Comparison of ENCODE assay signal across 21 cellular contexts in the genomic region with DNA sequence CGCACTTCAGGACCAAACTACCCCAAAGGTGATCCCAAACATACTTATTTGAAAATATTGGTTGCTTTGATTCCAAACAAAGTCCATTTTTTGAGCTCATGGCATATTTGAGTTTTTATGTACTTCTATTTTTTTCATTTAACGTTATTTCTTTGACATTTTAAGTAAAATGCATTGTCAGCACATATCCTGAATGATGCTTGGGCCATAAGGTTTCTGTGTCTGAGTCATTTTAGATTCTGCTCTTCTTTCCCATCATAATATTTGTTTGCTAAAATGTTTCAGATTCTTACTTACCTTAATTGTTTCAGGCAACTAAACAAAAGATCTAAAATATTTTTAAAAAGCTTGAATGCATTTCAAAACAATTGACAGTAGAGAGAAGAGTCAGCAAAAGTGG.
DNase-seq lines count a peak whose midpoint lies in the region; ATAC-seq, FAIRE-seq and TF ChIP-seq lines count a peak whose summit lies in the region.
"Had no signal": no experiment of that assay in that cellular context is flagged by ENCODE, and none has a peak within 500 bp of the region (broad histone marks: within the 10 kb centered on the region; RNA-seq: fewer than 3 reads in every experiment).

No MANE protein-coding gene starts in this region.

- no peak for TF ChIP-seq POLR2A in HepG2 (IDR thresholded peaks at IDR 0.05; ENCODE audit: insufficient read depth in 1 of 2, low read depth in 2 of 2, low read length in 2 of 2)
- TF ChIP-seq POLR2A in right lobe of liver (IDR thresholded peaks at IDR 0.05) = no peak
- no peak for TF ChIP-seq POLR2A in K562 (conservative IDR thresholded peaks at IDR 0.05)

- H3K4me2 ChIP-seq in HepG2 (ENCODE audit: low read depth, low read length) (no peak overlapping the region), K562 (ENCODE audit: insufficient read depth, low read length) (no peak overlapping the region)
- H3K4me2 ChIP-seq: BLaER1 had no signal

- TF ChIP-seq EP300 in HepG2 (IDR thresholded peaks at IDR 0.05; ENCODE audit: low read depth in 2 of 2, low read length in 2 of 2) = no peak
- no peak for TF ChIP-seq EP300 in HepG2 (CRISPR knock-in tag; IDR thresholded peaks at IDR 0.05; ENCODE audit: borderline replicate concordance)
- TF ChIP-seq EP300 in K562 (IDR thresholded peaks at IDR 0.05; ENCODE audit: low read length) = no peak

- H3K79me2 ChIP-seq in HepG2 (ENCODE audit: insufficient read depth, low read length) (no peaks in the 10 kb centered on the region), K562 (ENCODE audit: control insufficient read depth, insufficient read depth, low read length) (no peaks in the 10 kb centered on the region)

- H3K27me3 ChIP-seq in HepG2 (ENCODE audit: control insufficient read depth in 1 of 2, insufficient read depth in 2 of 2, low read length in 2 of 2) = no peaks in the 10 kb centered on the region
- H3K27me3 ChIP-seq in right lobe of liver = no peaks in the 10 kb centered on the region
- H3K27me3 ChIP-seq in K562 (ENCODE audit: control insufficient read depth in 2 of 2, insufficient read depth in 2 of 2, low read length in 2 of 2) = no peaks in the 10 kb centered on the region
- H3K27me3 ChIP-seq: BE2C, BLaER1 had no signal

- CTCF ChIA-PET in HepG2 (lab: Yijun Ruan, JAX; ENCODE audit: low intra/inter-chr PET ratio, low total read pairs) = no interaction called here
- CTCF ChIA-PET in K562 (lab: Yijun Ruan, JAX; ENCODE audit: low intra/inter-chr PET ratio) = no interaction called here
- CTCF ChIA-PET in activated CD4-positive, alpha-beta T cell treated with anti-CD3 and anti-CD28 coated beads, Interleukin-2, amount 10 ng/mL, durations not matched to agents 7 days and 5 days (lab: Charles Lee) = no interaction called here

- H3K27ac ChIP-seq in HepG2 (ENCODE audit: extremely low read length, insufficient read depth, low read length) (no peak overlapping the region), right lobe of liver (no peak overlapping the region), K562 (ENCODE audit: extremely low read depth, low read depth, low read length) (peak overlapping the region; percentile 64; the same call in 2 of the 3 replicates)
- H3K27ac ChIP-seq: 22Rv1, BLaER1 had no signal

- POLR2A ChIA-PET in HepG2 (lab: Yijun Ruan, JAX) = no interaction called here
- POLR2A ChIA-PET in K562 (lab: Yijun Ruan, JAX) = interaction anchor here (0.7 to 1.2 kb wide), 4 partner anchors 9 to 26 kb away, joined by 3 to 4 read pairs (median 3); no protein-coding TSS in a partner anchor
- POLR2A ChIA-PET in activated CD4-positive, alpha-beta T cell treated with anti-CD3 and anti-CD28 coated beads, Interleukin-2, amount 10 ng/mL, durations not matched to agents 7 days and 5 days (lab: Charles Lee) = no interaction called here

- H3K36me3 ChIP-seq in HepG2 (replicated peaks in 1 of 2; ENCODE audit: control insufficient read depth in 1 of 2, insufficient read depth in 2 of 2, low read length in 2 of 2) (no peaks in the 10 kb centered on the region), right lobe of liver (no peaks in the 10 kb centered on the region), K562 (ENCODE audit: control insufficient read depth, insufficient read depth, low read length) (no peaks in the 10 kb centered on the region)
- H3K36me3 ChIP-seq: BE2C, BLaER1 had no signal

- H3K9me3 Mint-ChIP-seq in activated CD4-positive, alpha-beta T cell treated with anti-CD3 and anti-CD28 coated beads, Interleukin-2, amount 10 ng/mL, durations not matched to agents 7 days and 5 days = no peaks in the 10 kb centered on the region
- H3K9me3 Mint-ChIP-seq: CD4-positive, alpha-beta T cell had no signal

- no peak overlapping the region for H3K27ac Mint-ChIP-seq in activated CD4-positive, alpha-beta T cell treated with anti-CD3 and anti-CD28 coated beads, Interleukin-2, amount 10 ng/mL, durations not matched to agents 7 days and 5 days
- H3K27ac Mint-ChIP-seq: CD4-positive, alpha-beta T cell; CD8-positive, alpha-beta T cell had no signal

- in situ Hi-C loops in HepG2 (cut with HindIII; ENCODE audit: extremely low pct_ligation_motif_present, low pct_unique_long_range_greater_than_20kb) (no loop called here), K562 (cut with MboI) (no loop called here)

- no peaks in the 10 kb centered on the region for H3K9me1 ChIP-seq in K562 (ENCODE audit: control insufficient read depth, insufficient read depth, low read length)

- 0% methylated on average over 2 of the region's 2 CpGs for WGBS in HepG2 (ENCODE audit: low lambda C conversion rate)
- 53% methylated on average over 2 of the region's 2 CpGs for WGBS in right lobe of liver (ENCODE audit: insufficient coverage, low coverage, low lambda C conversion rate, missing lambda C conversion rate)
- 49% methylated on average over 2 of the region's 2 CpGs for WGBS in K562 (ENCODE audit: insufficient coverage, low coverage, missing lambda C conversion rate)

- ATAC-seq in HepG2 = no peak
- no peak for ATAC-seq in right lobe of liver
- no peak for ATAC-seq in K562
- ATAC-seq: CD8-positive, alpha-beta T cell; GM12878 had no signal

- H3K9ac ChIP-seq in HepG2 (ENCODE audit: insufficient read depth, low read depth, low read length) = no peak overlapping the region
- no peak overlapping the region for H3K9ac ChIP-seq in K562 (ENCODE audit: insufficient read depth in 1 of 2, low read depth in 2 of 2, low read length in 2 of 2)
- H3K9ac ChIP-seq: BLaER1 had no signal

- intact Hi-C loops in HepG2 (cut with micrococcal nuclease; ENCODE audit: unreplicated experiment) = no loop called here
- intact Hi-C loops in right lobe of liver (cut with DNase I) = no loop called here
- intact Hi-C loops in K562 (cut with micrococcal nuclease) = no loop called here

- no peaks in the 10 kb centered on the region for H3K4me1 Mint-ChIP-seq in activated CD4-positive, alpha-beta T cell treated with anti-CD3 and anti-CD28 coated beads, Interleukin-2, amount 10 ng/mL, durations not matched to agents 7 days and 5 days

- DNase-seq in HepG2 (ENCODE audit: low spot score) (no peak), right lobe of liver (no peak), K562 (ENCODE audit: extremely low read depth in 1 of 4, low spot score in 3 of 4) (no peak), superior temporal gyrus (ENCODE audit: extremely low spot score) (no peak)
- DNase-seq in activated CD4-positive, alpha-beta T cell treated with anti-CD3 and anti-CD28 coated beads, Interleukin-2, amount 10 ng/mL, durations not matched to agents 7 days and 5 days = no peak
- DNase-seq: ACHN; BE2C; C1 segment of cervical spinal cord; Caco-2; Calu3; CD4-positive, alpha-beta T cell; CD8-positive, alpha-beta T cell; DMS79 treated with DMSO at 0.1 percent for 48 hours; GF-D8 had no signal

- TF ChIP-seq RAD21 in HepG2 (CRISPR knock-in tag; IDR thresholded peaks at IDR 0.05) (no peak), K562 (CRISPR knock-in tag; conservative IDR thresholded peaks at IDR 0.05 in 1 of 2, IDR thresholded peaks at IDR 0.05 in 1 of 2) (no peak)

- no peak overlapping the region for H3K4me3 Mint-ChIP-seq in activated CD4-positive, alpha-beta T cell treated with anti-CD3 and anti-CD28 coated beads, Interleukin-2, amount 10 ng/mL, durations not matched to agents 7 days and 5 days
- H3K4me3 Mint-ChIP-seq: CD4-positive, alpha-beta T cell; CD8-positive, alpha-beta T cell had no signal

- H3K9me3 ChIP-seq in HepG2 (ENCODE audit: low read length) (no peaks in the 10 kb centered on the region), right lobe of liver (no peaks in the 10 kb centered on the region), K562 (replicated peaks; ENCODE audit: control insufficient read depth, insufficient read depth, low read depth, low read length) (no peaks in the 10 kb centered on the region)
- H3K9me3 ChIP-seq: BE2C, BLaER1, Caco-2 had no signal

- no peaks in the 10 kb centered on the region for H3K36me3 Mint-ChIP-seq in activated CD4-positive, alpha-beta T cell treated with anti-CD3 and anti-CD28 coated beads, Interleukin-2, amount 10 ng/mL, durations not matched to agents 7 days and 5 days (ENCODE audit: low read depth)
- H3K36me3 Mint-ChIP-seq: CD8-positive, alpha-beta T cell had no signal

- H2AFZ ChIP-seq in HepG2 (ENCODE audit: low read length) (no peak overlapping the region), K562 (ENCODE audit: low read depth, low read length) (peak overlapping the region; percentile 60; the same call in 1 of the 2 replicates)

- FAIRE-seq in HepG2 (lab: Jason Lieb, UNC) = no peak
- no peak for FAIRE-seq in K562 (lab: Jason Lieb, UNC)
- FAIRE-seq: D721Med, G401.6, GM12878, GM12892, GM18507 had no signal

- H3K4me1 ChIP-seq in HepG2 (ENCODE audit: insufficient read depth, low read length) = no peaks in the 10 kb centered on the region
- H3K4me1 ChIP-seq in right lobe of liver = no peaks in the 10 kb centered on the region
- peaks cover 0 to 66% of the 10 kb centered on the region in 2 experiments; a peak in 3 of 5 replicates for H3K4me1 ChIP-seq in K562 (replicated peaks in 1 of 2; ENCODE audit: control insufficient read depth in 2 of 2, insufficient read depth in 2 of 2, low read length in 2 of 2)
- H3K4me1 ChIP-seq: BLaER1, Caco-2 had no signal

- H3K27me3 Mint-ChIP-seq in activated CD4-positive, alpha-beta T cell treated with anti-CD3 and anti-CD28 coated beads, Interleukin-2, amount 10 ng/mL, durations not matched to agents 7 days and 5 days = no peaks in the 10 kb centered on the region
- H3K27me3 Mint-ChIP-seq: CD4-positive, alpha-beta T cell had no signal

- no peak overlapping the region for H3K4me3 ChIP-seq in HepG2 (replicated peaks in 1 of 3; ENCODE audit: insufficient read depth in 1 of 3, low read depth in 2 of 3, low read length in 3 of 3)
- H3K4me3 ChIP-seq in right lobe of liver = no peak overlapping the region
- H3K4me3 ChIP-seq in K562 = no peak overlapping the region
- H3K4me3 ChIP-seq: BLaER1, GM12878 had no signal

- H4K20me1 ChIP-seq in HepG2 (ENCODE audit: insufficient read depth, low read length) (no peaks in the 10 kb centered on the region), K562 (replicated peaks; ENCODE audit: control insufficient read depth, insufficient read depth, low read length) (no peaks in the 10 kb centered on the region)
- H4K20me1 ChIP-seq: BLaER1 had no signal

- BruUV-seq in HepG2 (replicated peaks; lab: Mats Ljungman, UMichigan) = no TSS peak
- BruUV-seq in K562 (replicated peaks; lab: Mats Ljungman, UMichigan) = no TSS peak

- TF ChIP-seq CTCF in HepG2 (CRISPR knock-in tag; IDR thresholded peaks at IDR 0.05) (no peak), right lobe of liver (IDR thresholded peaks at IDR 0.05) (no peak), K562 (IDR thresholded peaks at IDR 0.05 in 2 of 3, conservative IDR thresholded peaks at IDR 0.05 in 1 of 3; ENCODE audit: insufficient read depth in 2 of 3, low read depth in 1 of 3, low read length in 3 of 3) (no peak)

TF ChIP-seq in HepG2, 621 proteins besides CTCF, POLR2A, EP300 and RAD21 (continues in another document):
- peak; percentile 94 for TF ChIP-seq MAFF (IDR thresholded peaks at IDR 0.05; ENCODE audit: low read depth, low read length)
- TF ChIP-seq ZNF234 (CRISPR knock-in tag; conservative IDR thresholded peaks at IDR 0.05) = no peak
